Comparison of ENCODE assay signal across 30 cellular contexts in genomic region chr5:180632768-180633167, GRCh38. TPM values are rescaled to one million over a fixed set of nuclear protein-coding genes. Genes with fewer than 3 reads are reported as not detected.
DNase-seq lines count a peak whose midpoint lies in the region; ATAC-seq and TF ChIP-seq lines count a peak whose summit lies in the region.
"Had no signal": no experiment of that assay in that cellular context is flagged by ENCODE, and none has a peak within 500 bp of the region (broad histone marks: within the 10 kb centered on the region; RNA-seq: fewer than 3 reads in every experiment).

No MANE protein-coding gene starts in this region.

- H2BK120ac ChIP-seq in neuronal stem cell (ENCODE audit: low read depth, low read length) = no peak overlapping the region

- peak overlapping the region; percentile 21 for H3K9ac ChIP-seq in neuronal stem cell (ENCODE audit: low read depth, low read length, poor library complexity)

- peak overlapping the region; percentile 71 for H2AFZ ChIP-seq in neuronal stem cell (ENCODE audit: low read length)

- H3K14ac ChIP-seq in neuronal stem cell (ENCODE audit: low read length) = peak overlapping the region; percentile 14

- no peaks in the 10 kb centered on the region for H3K36me3 ChIP-seq in adrenal gland (replicated peaks in 1 of 2)
- H3K36me3 ChIP-seq in neuronal stem cell (replicated peaks in 1 of 2; ENCODE audit: control insufficient read depth in 2 of 2, insufficient read depth in 2 of 2, low read length in 2 of 2) = no peaks in the 10 kb centered on the region
- H3K36me3 ChIP-seq: cardiac muscle cell, SJCRH30 had no signal

- peak overlapping the region; percentile 73 for H3K23ac ChIP-seq in neuronal stem cell (ENCODE audit: low read depth, low read length, poor library complexity)

- H2BK15ac ChIP-seq in neuronal stem cell (ENCODE audit: low read length) = peak overlapping the region; percentile 58

- H3K4ac ChIP-seq in neuronal stem cell (ENCODE audit: low read length) = no peak overlapping the region

- H3K27ac ChIP-seq in adrenal gland = peak overlapping the region in 1 of 5 donors; percentile 5
- H3K27ac ChIP-seq in neuronal stem cell (replicated peaks; ENCODE audit: low read length) = no peak overlapping the region
- H3K27ac ChIP-seq: cardiac muscle cell, coronary artery, SJCRH30, VCaP had no signal

- H3K4me3 ChIP-seq in adrenal gland (no peak overlapping the region), neuronal stem cell (ENCODE audit: low read length in 2 of 2) (peak overlapping the region in 1 of 2 donors; percentile 37)
- H3K4me3 ChIP-seq: cardiac muscle cell, coronary artery, SJCRH30 had no signal

- no peak overlapping the region for H2BK5ac ChIP-seq in neuronal stem cell (ENCODE audit: low read length)

- H3K9me3 ChIP-seq in adrenal gland (replicated peaks in 1 of 3) = no peaks in the 10 kb centered on the region
- no peaks in the 10 kb centered on the region for H3K9me3 ChIP-seq in neuronal stem cell (replicated peaks in 1 of 2; ENCODE audit: control insufficient read depth in 2 of 2, insufficient read depth in 1 of 2, low read depth in 1 of 2, low read length in 2 of 2)
- H3K9me3 ChIP-seq: Caco-2, SJCRH30 had no signal

- H4K91ac ChIP-seq in neuronal stem cell (ENCODE audit: low read depth, low read length, poor library complexity) = peak overlapping the region; percentile 92

- DNase-seq in CMK (ENCODE audit: low read depth) (peak; percentile 72), adrenal gland (peak in 5 of 7 donors; percentile 17 to 68 (median 32)), left ventricle myocardium superior (peak; percentile 42), neuronal stem cell (ENCODE audit: low spot score) (no peak), retina (no peak)
- DNase-seq: activated CD4-positive, alpha-beta T cell treated with anti-CD3 and anti-CD28 coated beads for 36 hours; activated CD8-positive, alpha-beta memory T cell treated with anti-CD3 and anti-CD28 coated beads for 24 hours; activated effector memory CD4-positive, alpha-beta T cell treated with Interleukin-2 at 50 U/mL for 16 hours; activated naive CD8-positive, alpha-beta T cell treated with anti-CD3 and anti-CD28 coated beads for 36 hours; C1 segment of cervical spinal cord; Caco-2; effector memory CD8-positive, alpha-beta T cell; erythroblast; islet precursor cell; NCI-H1048; NCI-H446 treated with DMSO at 0.1 percent for 48 hours; NCI-H82; SJCRH30; stimulated activated CD4-positive, alpha-beta T cell treated with anti-CD3 and anti-CD28 coated beads, Interleukin-15, amount 100 ng/mL, for 24 hours; stimulated activated CD4-positive, alpha-beta T cell treated with anti-CD3 and anti-CD28 coated beads, Interleukin-4, amount 100 ng/mL, for 4 hours; SW 1271; T1000 had no signal

- ATAC-seq in left ventricle myocardium superior (peak; percentile 55), GM21447 (IDR thresholded peaks at IDR 0.05; ENCODE audit: unreplicated experiment) (no peak), GM21423 (IDR thresholded peaks at IDR 0.05; ENCODE audit: unreplicated experiment) (no peak)
- ATAC-seq: activated CD4-positive, alpha-beta T cell treated with anti-CD3 and anti-CD28 coated beads for 36 hours; effector memory CD8-positive, alpha-beta T cell had no signal

- TF ChIP-seq POLR2A in adrenal gland (IDR thresholded peaks at IDR 0.05) = no peak

- no peak for TF ChIP-seq CTCF in adrenal gland (IDR thresholded peaks at IDR 0.05)

- peak overlapping the region; percentile 70 for H2AK5ac ChIP-seq in neuronal stem cell (ENCODE audit: low read depth, low read length)

- no peaks in the 10 kb centered on the region for H3K79me1 ChIP-seq in neuronal stem cell (ENCODE audit: low read depth, low read length)

- intact Hi-C loops in adrenal gland (cut with DNase I) (no loop called here), left ventricle myocardium superior (cut with micrococcal nuclease) (no loop called here)

- H3K27me3 ChIP-seq in adrenal gland (no peaks in the 10 kb centered on the region), neuronal stem cell (ENCODE audit: control insufficient read depth in 3 of 3, insufficient read depth in 3 of 3, low read depth in 1 of 3, low read length in 3 of 3) (peaks cover 0 to 18% (median 0%) of the 10 kb centered on the region in 3 experiments)
- H3K27me3 ChIP-seq: cardiac muscle cell, SJCRH30 had no signal

- H3K18ac ChIP-seq in neuronal stem cell (ENCODE audit: low read length) = peak overlapping the region; percentile 97

- peak overlapping the region; percentile 88 for H2BK12ac ChIP-seq in neuronal stem cell (ENCODE audit: low read length)

- 52 to 73% (median 69%) methylated on average over 3 to 10 of the region's 10 CpGs for WGBS in adrenal gland, 4 donors
- no CpG with 5 or more reads among the region's 10 CpGs for WGBS in neuronal stem cell (ENCODE audit: extremely low coverage in 2 of 2, insufficient read length in 2 of 2, insufficient replicate concordance in 1 of 2), 2 donors

- no peaks in the 10 kb centered on the region for H3K4me1 ChIP-seq in adrenal gland (replicated peaks in 1 of 2)
- H3K4me1 ChIP-seq in neuronal stem cell (ENCODE audit: control insufficient read depth in 2 of 2, insufficient read depth in 1 of 2, low read depth in 1 of 2, low read length in 2 of 2) = peaks cover 9 to 11% of the 10 kb centered on the region in 2 donors
- H3K4me1 ChIP-seq: Caco-2, SJCRH30 had no signal

- H4K8ac ChIP-seq in neuronal stem cell (ENCODE audit: low read depth, low read length) = peak overlapping the region; percentile 48

- no peak overlapping the region for H3K4me2 ChIP-seq in neuronal stem cell (ENCODE audit: insufficient read depth, low read length, poor library complexity, severe bottlenecking)

RNA-seq across cellular contexts. Expression of gene FLT4, which starts 16.6 kb away (rescaled TPM):
- 10 to 100 TPM; 16.1 to 50.1 (median 28.9) TPM for total RNA-seq in adrenal gland
- polyA plus RNA-seq in adrenal gland = 10 to 100 TPM in 2 of 3 donors, 1 to 10 TPM in 1; 3.3 to 80.1 (median 26.0) TPM
- 8.0 TPM for total RNA-seq in left ventricle myocardium superior
- polyA plus RNA-seq in neuronal stem cell (2013, experiment 1 of 2) = 5.4 TPM
- polyA plus RNA-seq in neuronal stem cell (2013, experiment 2 of 2) = 5.5 TPM
- total RNA-seq: Caco-2 had no signal

RNA-seq across cellular contexts. Expression of gene SCGB3A1, which starts 41.5 kb away (rescaled TPM):
- total RNA-seq in adrenal gland = 1 to 10 TPM in 5 of 8 donors, not detected in 3; 1.2 to 2.0 (median 1.4) TPM
- polyA plus RNA-seq in adrenal gland = 10 to 100 TPM in 1 of 3 donors, 1 to 10 TPM in 1, not detected in 1; 1.8 to 10.4 TPM
- not detected for total RNA-seq in left ventricle myocardium superior
- polyA plus RNA-seq in neuronal stem cell (2013, experiment 1 of 2) = 0.75 TPM
- 0.66 TPM for polyA plus RNA-seq in neuronal stem cell (2013, experiment 2 of 2)
- total RNA-seq: activated CD4-positive, alpha-beta T cell treated with anti-CD3 and anti-CD28 coated beads for 36 hours; astrocyte; Caco-2; cardiac muscle cell; G401; HT1080; SJCRH30 had no signal

Comparison
In these comparisons a context has a peak if more than half of its experiments do, and no peak if none do; other contexts are left out.
1. DNase-seq: peak in CMK (single experiment), adrenal gland (5 of 7) and left ventricle myocardium superior (single experiment); none in neuronal stem cell (single experiment) and retina (single experiment).